ENCODE assay signal across 15 cellular contexts in the genomic region with DNA sequence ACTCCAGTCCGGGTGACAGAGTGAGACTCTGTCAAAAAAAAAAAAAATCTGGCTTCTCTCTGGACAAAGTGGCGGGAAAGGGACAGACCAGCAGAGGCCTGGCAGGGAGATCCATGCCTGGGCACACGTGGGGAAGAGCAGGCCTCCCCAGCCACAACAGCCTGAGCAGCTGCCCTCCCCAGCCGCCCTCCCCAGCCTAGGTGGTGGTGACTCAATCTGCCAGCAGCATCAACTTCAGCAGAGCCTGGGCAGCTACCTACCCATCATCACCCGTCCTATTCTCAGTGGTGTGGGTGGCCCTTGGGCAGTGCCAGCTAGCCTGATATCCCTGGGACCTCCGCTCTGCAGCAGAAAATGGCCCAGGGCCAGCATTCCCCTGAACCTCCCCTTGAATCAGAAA.
"Had no signal": no experiment of that assay in that cellular context is flagged by ENCODE, and none has a peak within 500 bp of the region (broad histone marks: within the 10 kb centered on the region; RNA-seq: fewer than 3 reads in every experiment).

No MANE protein-coding gene starts in this region.

- ATAC-seq: effector memory CD8-positive, alpha-beta T cell; gastrocnemius medialis; left lung; natural killer cell; stimulated activated naive B cell treated with anti-CD40 and anti-IgM and Interleukin-4, amounts not matched to agents 10 μg/mL and 1 μg/mL and 100 μg/mL, for 72 hours had no signal

- DNase-seq: effector memory CD8-positive, alpha-beta T cell; gastrocnemius medialis; glutamatergic neuron; islet precursor cell; natural killer cell; nucleus accumbens; ovary; sigmoid colon; stimulated activated CD4-positive, alpha-beta T cell treated with anti-CD3 and anti-CD28 coated beads, Interleukin-2, amount 100 ng/mL, for 24 hours; stimulated activated CD4-positive, alpha-beta T cell treated with anti-CD3 and anti-CD28 coated beads, Interleukin-4, amount 100 ng/mL, for 4 hours; stimulated activated naive B cell treated with anti-CD40 and anti-IgM and Interleukin-4, amounts not matched to agents 10 μg/mL and 1 μg/mL and 100 μg/mL, for 72 hours; stomach; substantia nigra; transverse colon had no signal
